ENCODE assay signal across 24 cellular contexts in genomic region chr1:169784102-169784501, GRCh38. TPM values are rescaled to one million over a fixed set of nuclear protein-coding genes. Genes with fewer than 3 reads are reported as not detected.
DNase-seq lines count a peak whose midpoint lies in the region; ATAC-seq lines count a peak whose summit lies in the region.
"Had no signal": no experiment of that assay in that cellular context is flagged by ENCODE, and none has a peak within 500 bp of the region (broad histone marks: within the 10 kb centered on the region; RNA-seq: fewer than 3 reads in every experiment).

No MANE protein-coding gene starts in this region.

- H2AK5ac ChIP-seq in mesendoderm (ENCODE audit: low read length), result no peak overlapping the region

- H3K9me3 ChIP-seq in MG63, result no peaks in the 10 kb centered on the region; the same call in 1 of the 2 replicates

- no peak overlapping the region for H3K4ac ChIP-seq in mesendoderm (ENCODE audit: low read depth, low read length)

- H3K79me2 ChIP-seq in mesendoderm (ENCODE audit: control insufficient read depth, insufficient read depth, low read length), result no peaks in the 10 kb centered on the region

- H3K27me3 ChIP-seq in MG63, result no peaks in the 10 kb centered on the region
- no peaks in the 10 kb centered on the region for H3K27me3 ChIP-seq in mesendoderm (ENCODE audit: insufficient read depth, low read length, poor library complexity)

- no peaks in the 10 kb centered on the region for H3K36me3 ChIP-seq in MG63
- no peaks in the 10 kb centered on the region for H3K36me3 ChIP-seq in mesendoderm (ENCODE audit: control insufficient read depth, insufficient read depth, low read length)

- no peak overlapping the region for H3K4me3 ChIP-seq in MG63
- H3K4me3 ChIP-seq in mesendoderm (ENCODE audit: low read length), result no peak overlapping the region

- H3K27me3 Mint-ChIP-seq in activated naive CD8-positive, alpha-beta T cell treated with anti-CD3 and anti-CD28 coated beads, Interleukin-2, amount 50 U/mL, for 24 hours, result peaks cover 32% of the 10 kb centered on the region
- H3K27me3 Mint-ChIP-seq in activated naive CD8-positive, alpha-beta T cell treated with anti-CD3 and anti-CD28 coated beads for 36 hours, result peaks cover 42% of the 10 kb centered on the region

- no peak overlapping the region for H3K23ac ChIP-seq in mesendoderm (ENCODE audit: low read length)

- DNase-seq in activated naive CD8-positive, alpha-beta T cell treated with anti-CD3 and anti-CD28 coated beads, Interleukin-2, amount 50 U/mL, for 24 hours, result no peak
- no peak for DNase-seq in activated naive CD8-positive, alpha-beta T cell treated with anti-CD3 and anti-CD28 coated beads for 36 hours
- DNase-seq in MG63, result peak; percentile 12
- DNase-seq in dermis blood vessel endothelial cell, result peak; percentile 40
- peak; percentile 28 for DNase-seq in mesendoderm
- DNase-seq in NCI-H2081 (lab: John Stamatoyannopoulos, UW), result no peak
- DNase-seq in SK-N-DZ (ENCODE audit: low spot score), result no peak
- DNase-seq in NCI-H2171 treated with DMSO at 0.1 percent for 48 hours (lab: John Stamatoyannopoulos, UW), result no peak
- DNase-seq: CD8-positive, alpha-beta memory T cell; EL; GF-D8; NCI-H1105; NCI-H146; NCI-H2029; NCI-H446; NCI-H526 treated with DMSO at 0.1 percent for 48 hours; OCI-M1; Right ventricle myocardium superior had no signal

- H3K79me1 ChIP-seq in mesendoderm (ENCODE audit: low read length), result no peaks in the 10 kb centered on the region

- H3K9ac ChIP-seq in mesendoderm (ENCODE audit: low read length), result no peak overlapping the region

- H3K27ac ChIP-seq in mesendoderm (ENCODE audit: low read depth, low read length), result no peak overlapping the region
- H3K27ac ChIP-seq: C4-2B had no signal

- H3K27ac Mint-ChIP-seq in activated naive CD8-positive, alpha-beta T cell treated with anti-CD3 and anti-CD28 coated beads, Interleukin-2, amount 50 U/mL, for 24 hours, result no peak overlapping the region
- no peak overlapping the region for H3K27ac Mint-ChIP-seq in activated naive CD8-positive, alpha-beta T cell treated with anti-CD3 and anti-CD28 coated beads for 36 hours

- H2BK120ac ChIP-seq in mesendoderm (ENCODE audit: low read depth, low read length), result no peak overlapping the region

- no peaks in the 10 kb centered on the region for H3K9me3 Mint-ChIP-seq in activated naive CD8-positive, alpha-beta T cell treated with anti-CD3 and anti-CD28 coated beads, Interleukin-2, amount 50 U/mL, for 24 hours
- no peaks in the 10 kb centered on the region for H3K9me3 Mint-ChIP-seq in activated naive CD8-positive, alpha-beta T cell treated with anti-CD3 and anti-CD28 coated beads for 36 hours
- H3K9me3 Mint-ChIP-seq: CD8-positive, alpha-beta memory T cell had no signal

- no peaks in the 10 kb centered on the region for H3K36me3 Mint-ChIP-seq in activated naive CD8-positive, alpha-beta T cell treated with anti-CD3 and anti-CD28 coated beads, Interleukin-2, amount 50 U/mL, for 24 hours (ENCODE audit: low read depth)
- no peaks in the 10 kb centered on the region for H3K36me3 Mint-ChIP-seq in activated naive CD8-positive, alpha-beta T cell treated with anti-CD3 and anti-CD28 coated beads for 36 hours

- no peak overlapping the region for H3K4me2 ChIP-seq in mesendoderm (ENCODE audit: low read length)

- ATAC-seq in activated naive CD8-positive, alpha-beta T cell treated with anti-CD3 and anti-CD28 coated beads, Interleukin-2, amount 50 U/mL, for 24 hours, result peak; percentile 40

- H2BK5ac ChIP-seq in mesendoderm (ENCODE audit: low read length), result no peak overlapping the region

- no peaks in the 10 kb centered on the region for H3K4me1 Mint-ChIP-seq in activated naive CD8-positive, alpha-beta T cell treated with anti-CD3 and anti-CD28 coated beads, Interleukin-2, amount 50 U/mL, for 24 hours
- H3K4me1 Mint-ChIP-seq in activated naive CD8-positive, alpha-beta T cell treated with anti-CD3 and anti-CD28 coated beads for 36 hours, result no peaks in the 10 kb centered on the region
- H3K4me1 Mint-ChIP-seq: CD8-positive, alpha-beta memory T cell had no signal

- no peak overlapping the region for H3K4me3 Mint-ChIP-seq in activated naive CD8-positive, alpha-beta T cell treated with anti-CD3 and anti-CD28 coated beads, Interleukin-2, amount 50 U/mL, for 24 hours
- H3K4me3 Mint-ChIP-seq in activated naive CD8-positive, alpha-beta T cell treated with anti-CD3 and anti-CD28 coated beads for 36 hours, result no peak overlapping the region
- H3K4me3 Mint-ChIP-seq: CD8-positive, alpha-beta memory T cell had no signal

- H2BK15ac ChIP-seq in mesendoderm (replicated peaks; ENCODE audit: low read depth), result no peak overlapping the region

- peaks cover 3% of the 10 kb centered on the region for H3K4me1 ChIP-seq in mesendoderm (ENCODE audit: control insufficient read depth, low read depth, low read length)

- no peak overlapping the region for H3K56ac ChIP-seq in mesendoderm (ENCODE audit: low read length)

- H4K5ac ChIP-seq in mesendoderm (ENCODE audit: low read length), result no peak overlapping the region

- no peak overlapping the region for H4K8ac ChIP-seq in mesendoderm (ENCODE audit: low read depth, low read length)

- H3K18ac ChIP-seq in mesendoderm (ENCODE audit: low read length), result no peak overlapping the region

RNA-seq across cellular contexts. Expression of gene METTL18, which starts 10.6 kb away (rescaled TPM):
- 10 to 100 TPM; 13.2 to 15.3 TPM for total RNA-seq in activated naive CD8-positive, alpha-beta T cell treated with anti-CD3 and anti-CD28 coated beads for 36 hours
- 11.0 and 27.3 TPM in 2 replicates for total RNA-seq in MG63 (2014; rRNA removed; shearing (Covaris generic); ENCODE audit: low replicate concordance)
- total RNA-seq in dermis blood vessel endothelial cell, result 7.2 and 9.0 TPM in 2 replicates
- 5.9 TPM for polyA plus RNA-seq in mesendoderm (2013, experiment 1 of 2)
- 6.0 TPM for polyA plus RNA-seq in mesendoderm (2013, experiment 2 of 2)
- 12.4 and 14.6 TPM in 2 replicates for polyA plus RNA-seq in SK-N-DZ (2014; cell fraction: cytosol; rRNA removed)
- polyA plus RNA-seq in SK-N-DZ (2014; cell fraction: nucleus; rRNA removed), result 5.9 and 9.9 TPM in 2 replicates

RNA-seq across cellular contexts. Expression of gene SELE, which starts 50.2 kb away (rescaled TPM):
- total RNA-seq in activated naive CD8-positive, alpha-beta T cell treated with anti-CD3 and anti-CD28 coated beads for 36 hours, result not detected
- not detected in 2 replicates for total RNA-seq in MG63 (2014; rRNA removed; shearing (Covaris generic); ENCODE audit: low replicate concordance)
- 5.7 and 24.3 TPM in 2 replicates for total RNA-seq in dermis blood vessel endothelial cell
- polyA plus RNA-seq in mesendoderm (2013, experiment 1 of 2), result not detected
- not detected for polyA plus RNA-seq in mesendoderm (2013, experiment 2 of 2)
- not detected in 2 replicates for polyA plus RNA-seq in SK-N-DZ (2014; cell fraction: cytosol; rRNA removed)
- not detected in 2 replicates for polyA plus RNA-seq in SK-N-DZ (2014; cell fraction: nucleus; rRNA removed)
- total RNA-seq: A172; CD8-positive, alpha-beta memory T cell; LHCN-M2; RPMI7951; SK-MEL-5 had no signal
- polyA plus RNA-seq: AG04450 had no signal

Comparison
In these comparisons a context has a peak if more than half of its experiments do, and no peak if none do; other contexts are left out.
1. DNase-seq: peak in MG63 (single experiment), dermis blood vessel endothelial cell (single experiment) and mesendoderm (single experiment); none in activated naive CD8-positive, alpha-beta T cell treated with anti-CD3 and anti-CD28 coated beads, Interleukin-2, amount 50 U/mL, for 24 hours (single experiment), activated naive CD8-positive, alpha-beta T cell treated with anti-CD3 and anti-CD28 coated beads for 36 hours (single experiment), NCI-H2081 (0 of 2), SK-N-DZ (single experiment) and NCI-H2171 treated with DMSO at 0.1 percent for 48 hours (single experiment).